Comparison of ENCODE assay signal across 26 cellular contexts in genomic region chr10:56012146-56012545, GRCh38.
"Had no signal": no experiment of that assay in that cellular context is flagged by ENCODE, and none has a peak within 500 bp of the region (broad histone marks: within the 10 kb centered on the region; RNA-seq: fewer than 3 reads in every experiment).

No MANE protein-coding gene starts in this region.

- H3K27me3 ChIP-seq: hepatocyte, left lung, ovary, right atrium auricular region, right lobe of liver, tibial nerve, upper lobe of left lung had no signal

- H3K27ac ChIP-seq: hepatocyte, left lung, lower lobe of right lung, ovary, right atrium auricular region, right lobe of liver, tibial nerve, upper lobe of left lung had no signal

- H3K79me2 ChIP-seq: hepatocyte had no signal

- H3K4me1 ChIP-seq: left lung, lower lobe of right lung, right atrium auricular region, right lobe of liver, tibial nerve, upper lobe of left lung had no signal

- H3K27ac Mint-ChIP-seq: mesothelial cell of epicardium; naive B cell; natural killer cell treated with Interleukin-12 subunit alpha and Interleukin-12 subunit beta and Interleukin-15 and Interleukin-18, amount 100 ng/mL, for 72 hours; progenitor cell of endocrine pancreas; stimulated activated memory B cell treated with anti-CD40 and anti-IgM and Interleukin-4, amounts not matched to agents 10 μg/mL and 1 μg/mL and 100 μg/mL, for 72 hours; stimulated activated naive CD8-positive, alpha-beta T cell treated with anti-CD3 and anti-CD28 coated beads, Interleukin-15, amount 100 ng/mL, for 72 hours had no signal

- H3K36me3 ChIP-seq: left lung, lower lobe of right lung, ovary, right atrium auricular region, right lobe of liver, tibial nerve, upper lobe of left lung had no signal

- FAIRE-seq: kidney, urothelium cell line had no signal

- DNase-seq: kidney; left colon; left lung; lower lobe of right lung; mammary epithelial cell; mesenchymal stem cell; naive B cell; ovary; right lobe of liver; stimulated activated CD4-positive, alpha-beta T cell treated with anti-CD3 and anti-CD28 coated beads, Interleukin-1b, Interleukin-23, amount 100 ng/mL, for 48 hours; stimulated activated CD4-positive, alpha-beta T cell treated with anti-CD3 and anti-CD28 coated beads, Interleukin-2, amount 100 ng/mL, for 48 hours; stimulated activated CD4-positive, alpha-beta T cell treated with anti-CD3 and anti-CD28 coated beads, Interleukin-4, amount 100 ng/mL, for 4 hours; stimulated activated CD8-positive, alpha-beta memory T cell treated with anti-CD3 and anti-CD28 coated beads, Interleukin-4, amount 100 ng/mL, for 48 hours; stimulated activated naive CD4-positive, alpha-beta T cell treated with Interleukin-2 at 50 U/mL for 16 hours; stimulated activated naive CD8-positive, alpha-beta T cell treated with anti-CD3 and anti-CD28 coated beads, Interleukin-15, amount 100 ng/mL, for 72 hours; substantia nigra; upper lobe of left lung had no signal

- H3K9me3 ChIP-seq: lower lobe of right lung, ovary, right atrium auricular region, right lobe of liver, upper lobe of left lung had no signal

- H3K4me3 Mint-ChIP-seq: mesothelial cell of epicardium; naive B cell; natural killer cell treated with Interleukin-12 subunit alpha and Interleukin-12 subunit beta and Interleukin-15 and Interleukin-18, amount 100 ng/mL, for 72 hours; stimulated activated memory B cell treated with anti-CD40 and anti-IgM and Interleukin-4, amounts not matched to agents 10 μg/mL and 1 μg/mL and 100 μg/mL, for 72 hours; stimulated activated naive CD8-positive, alpha-beta T cell treated with anti-CD3 and anti-CD28 coated beads, Interleukin-15, amount 100 ng/mL, for 72 hours had no signal

- H2AFZ ChIP-seq: hepatocyte had no signal

- ATAC-seq: left colon; left lung; natural killer cell treated with Interleukin-12 subunit alpha and Interleukin-12 subunit beta and Interleukin-15 and Interleukin-18, amount 100 ng/mL, for 72 hours; right lobe of liver; stimulated activated naive CD8-positive, alpha-beta T cell treated with anti-CD3 and anti-CD28 coated beads, Interleukin-15, amount 100 ng/mL, for 72 hours had no signal

- H3K36me3 Mint-ChIP-seq: mesothelial cell of epicardium; naive B cell; stimulated activated memory B cell treated with anti-CD40 and anti-IgM and Interleukin-4, amounts not matched to agents 10 μg/mL and 1 μg/mL and 100 μg/mL, for 72 hours had no signal

- H3K4me3 ChIP-seq: hepatocyte, left lung, lower lobe of right lung, ovary, right atrium auricular region, right lobe of liver, smooth muscle cell, tibial nerve, upper lobe of left lung had no signal

- H3K4me1 Mint-ChIP-seq: mesothelial cell of epicardium; naive B cell; stimulated activated memory B cell treated with anti-CD40 and anti-IgM and Interleukin-4, amounts not matched to agents 10 μg/mL and 1 μg/mL and 100 μg/mL, for 72 hours; stimulated activated naive CD8-positive, alpha-beta T cell treated with anti-CD3 and anti-CD28 coated beads, Interleukin-15, amount 100 ng/mL, for 72 hours had no signal

- H3K27me3 Mint-ChIP-seq: naive B cell; natural killer cell treated with Interleukin-12 subunit alpha and Interleukin-12 subunit beta and Interleukin-15 and Interleukin-18, amount 100 ng/mL, for 72 hours; progenitor cell of endocrine pancreas; stimulated activated memory B cell treated with anti-CD40 and anti-IgM and Interleukin-4, amounts not matched to agents 10 μg/mL and 1 μg/mL and 100 μg/mL, for 72 hours; stimulated activated naive CD8-positive, alpha-beta T cell treated with anti-CD3 and anti-CD28 coated beads, Interleukin-15, amount 100 ng/mL, for 72 hours had no signal

- H3K4me2 ChIP-seq: hepatocyte, smooth muscle cell had no signal
